ENCODE assay signal across 1 cellular context in the genomic region with DNA sequence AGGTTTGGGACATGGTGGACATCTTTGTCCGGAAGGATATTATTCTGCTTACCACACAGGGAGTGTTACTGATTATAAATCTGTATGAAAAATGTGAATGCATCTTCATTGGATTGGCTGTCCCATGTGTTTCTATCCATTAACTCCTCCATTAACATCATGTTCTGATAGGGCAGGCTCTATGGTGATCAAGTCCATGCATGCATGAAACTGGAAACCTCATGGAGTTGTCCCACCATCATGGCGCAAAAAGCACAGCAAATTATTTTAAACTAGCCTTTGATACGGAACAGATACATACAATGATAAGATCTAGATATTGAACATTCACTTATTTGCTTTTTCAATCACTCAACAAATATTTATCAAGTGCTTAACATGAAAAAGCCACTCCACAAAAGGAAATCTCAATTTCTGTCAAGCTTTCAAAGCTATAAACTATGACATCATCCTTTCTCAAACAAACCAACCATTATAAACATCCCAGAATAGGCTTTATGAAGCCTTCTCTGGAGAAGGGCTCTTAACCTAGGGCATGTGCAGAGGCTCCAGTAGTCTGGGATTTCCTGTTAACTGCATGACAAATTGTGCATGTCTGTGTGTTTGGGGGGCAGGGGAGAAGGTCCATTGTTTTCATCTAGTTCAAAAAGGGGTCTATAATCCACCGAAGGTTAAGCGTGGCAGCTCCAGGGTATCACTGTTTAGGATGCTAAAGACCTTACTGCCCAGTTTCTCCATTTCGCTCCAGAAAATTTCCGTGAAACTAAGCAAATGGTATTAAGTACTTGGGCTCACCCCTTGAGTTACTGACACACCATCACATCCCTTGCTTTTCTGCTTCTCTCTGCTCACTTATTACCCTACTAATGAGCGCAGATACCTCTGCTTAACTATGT.
TF ChIP-seq lines count a peak whose summit lies in the region.

No MANE protein-coding gene starts in this region.

TF ChIP-seq in HepG2, 621 proteins besides CTCF, POLR2A, EP300 and RAD21:
- TF ChIP-seq ATF7 (IDR thresholded peaks at IDR 0.05) (peak; percentile 93), ATF7 (CRISPR knock-in tag; IDR thresholded peaks at IDR 0.05) (no peak)
- TF ChIP-seq, protein P1, sequence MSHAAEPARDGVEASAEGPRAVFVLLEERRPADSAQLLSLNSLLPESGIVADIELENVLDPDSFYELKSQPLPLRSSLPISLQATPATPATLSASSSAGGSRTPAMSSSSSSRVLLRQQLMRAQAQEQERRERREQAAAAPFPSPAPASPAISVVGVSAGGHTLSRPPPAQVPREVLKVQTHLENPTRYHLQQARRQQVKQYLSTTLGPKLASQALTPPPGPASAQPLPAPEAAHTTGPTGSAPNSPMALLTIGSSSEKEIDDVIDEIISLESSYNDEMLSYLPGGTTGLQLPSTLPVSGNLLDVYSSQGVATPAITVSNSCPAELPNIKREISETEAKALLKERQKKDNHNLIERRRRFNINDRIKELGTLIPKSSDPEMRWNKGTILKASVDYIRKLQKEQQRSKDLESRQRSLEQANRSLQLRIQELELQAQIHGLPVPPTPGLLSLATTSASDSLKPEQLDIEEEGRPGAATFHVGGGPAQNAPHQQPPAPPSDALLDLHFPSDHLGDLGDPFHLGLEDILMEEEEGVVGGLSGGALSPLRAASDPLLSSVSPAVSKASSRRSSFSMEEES (CRISPR knock-in tag; IDR thresholded peaks at IDR 0.05): no peak
TF ChIP-seq in HepG2: peak in this region for 1.
